12 cellular contexts compared by ENCODE assay signal in genomic region chr11:10762185-10762584, GRCh38. TPM values are rescaled to one million over a fixed set of nuclear protein-coding genes. Genes with fewer than 3 reads are reported as not detected.
DNase-seq lines count a peak whose midpoint lies in the region; ATAC-seq and TF ChIP-seq lines count a peak whose summit lies in the region.
"Had no signal": no experiment of that assay in that cellular context is flagged by ENCODE, and none has a peak within 500 bp of the region (broad histone marks: within the 10 kb centered on the region; RNA-seq: fewer than 3 reads in every experiment).

No MANE protein-coding gene starts in this region.

- intact Hi-C loops in spleen (cut with DNase I; ENCODE audit: low total_unique reads) = no loop called here

- peaks cover 0 to 19% (median 8%) of the 10 kb centered on the region in 6 donors for H3K4me1 ChIP-seq in spleen

- peaks cover 10% of the 10 kb centered on the region for H3K36me3 Mint-ChIP-seq in T-helper 17 cell (ENCODE audit: low read depth)

- no peak overlapping the region for H3K4me3 ChIP-seq in spleen
- H3K4me3 ChIP-seq: heart left ventricle had no signal

- TF ChIP-seq POLR2A in spleen (IDR thresholded peaks at IDR 0.05) = no peak

- peaks cover 0 to 86% (median 22%) of the 10 kb centered on the region in 6 donors for H3K36me3 ChIP-seq in spleen

- ATAC-seq in GM18520 (IDR thresholded peaks at IDR 0.05; ENCODE audit: unreplicated experiment) = peak; percentile 63
- peak; percentile 87 for ATAC-seq in GM21529 (IDR thresholded peaks at IDR 0.05; ENCODE audit: unreplicated experiment)
- peak; percentile 87 for ATAC-seq in HG03280 (IDR thresholded peaks at IDR 0.05; ENCODE audit: unreplicated experiment)
- no peak for ATAC-seq in T-helper 17 cell
- ATAC-seq in HG03025 (IDR thresholded peaks at IDR 0.05; ENCODE audit: low FRiP score, unreplicated experiment) = no peak
- ATAC-seq: HCT116, heart left ventricle had no signal

- H3K9me3 ChIP-seq in T-helper 17 cell (ENCODE audit: control insufficient read depth, low read length, poor library complexity, severe bottlenecking) = no peaks in the 10 kb centered on the region
- no peaks in the 10 kb centered on the region for H3K9me3 ChIP-seq in spleen
- H3K9me3 ChIP-seq: heart left ventricle had no signal

- H3K27ac ChIP-seq in spleen = peak overlapping the region in 1 of 8 donors; percentile 6
- H3K27ac ChIP-seq: heart left ventricle had no signal

- H3K4me3 Mint-ChIP-seq in T-helper 17 cell = no peak overlapping the region
- H3K4me3 Mint-ChIP-seq: activated T-helper 1 cell treated with anti-CD3 and anti-CD28 coated beads, Interleukin-12 subunit alpha, Interleukin-12 subunit beta, Interleukin-2, Interleukin-4 antibody, amounts not matched to agents 30 ng/mL and 10 ng/mL and 1 ng/mL, durations not matched to agents 14 hours and 24 hours and 36 hours; dendritic cell treated with granulocyte-macrophage colony-stimulating factor and Interleukin-4, amounts not matched to agents 40 ng/mL and 50 ng/mL, for 4 days had no signal

- peak overlapping the region; percentile 43 for H3K27ac Mint-ChIP-seq in T-helper 17 cell
- H3K27ac Mint-ChIP-seq: activated T-helper 1 cell treated with anti-CD3 and anti-CD28 coated beads, Interleukin-12 subunit alpha, Interleukin-12 subunit beta, Interleukin-2, Interleukin-4 antibody, amounts not matched to agents 30 ng/mL and 10 ng/mL and 1 ng/mL, durations not matched to agents 14 hours and 24 hours and 36 hours; dendritic cell treated with granulocyte-macrophage colony-stimulating factor and Interleukin-4, amounts not matched to agents 40 ng/mL and 50 ng/mL, for 4 days had no signal

- no peaks in the 10 kb centered on the region for H3K27me3 Mint-ChIP-seq in T-helper 17 cell
- H3K27me3 Mint-ChIP-seq: dendritic cell treated with granulocyte-macrophage colony-stimulating factor and Interleukin-4, amounts not matched to agents 40 ng/mL and 50 ng/mL, for 4 days had no signal

- no peaks in the 10 kb centered on the region for H3K27me3 ChIP-seq in spleen (replicated peaks in 1 of 7)
- H3K27me3 ChIP-seq: heart left ventricle had no signal

- peaks cover 3% of the 10 kb centered on the region for H3K4me1 Mint-ChIP-seq in T-helper 17 cell

- no peak for DNase-seq in T-helper 17 cell
- DNase-seq in spleen = no peak
- no peak for DNase-seq in occipital lobe (lab: John Stamatoyannopoulos, UW)
- no peak for DNase-seq in activated T-cell treated with anti-CD3 and anti-CD28 coated beads for 4 hours
- DNase-seq: heart left ventricle had no signal

- TF ChIP-seq CTCF in spleen (IDR thresholded peaks at IDR 0.05 in 8 of 11, conservative IDR thresholded peaks at IDR 0.05 in 3 of 11) = no peak

RNA-seq across cellular contexts. Expression of gene CTR9, which starts 11.1 kb away (rescaled TPM):
- 10 to 100 TPM; 27.3 to 28.8 TPM for total RNA-seq in T-helper 17 cell
- total RNA-seq in spleen = 10 to 100 TPM; 31.1 to 44.4 (median 36.0) TPM
- 10 to 100 TPM; 13.8 to 17.6 (median 14.0) TPM for polyA plus RNA-seq in spleen
- total RNA-seq in occipital lobe = 36.8 TPM

RNA-seq across cellular contexts. Expression of gene EIF4G2, which starts 46.5 kb away (rescaled TPM):
- total RNA-seq in T-helper 17 cell (100 to 1,000 TPM; 819 to 942 TPM), spleen (100 to 1,000 TPM; 444 to 712 (median 622) TPM), occipital lobe (1,024 TPM)
- polyA plus RNA-seq in spleen = 100 to 1,000 TPM; 178 to 264 (median 218) TPM

Comparison
In these comparisons a context has a peak if more than half of its experiments do, and no peak if none do; other contexts are left out.
1. ATAC-seq: peak in GM18520 (single experiment), GM21529 (single experiment) and HG03280 (single experiment); none in T-helper 17 cell (single experiment) and HG03025 (single experiment).